ENCODE assay signal across 9 cellular contexts in genomic region chr1:34113887-34114286, GRCh38. TPM values are rescaled to one million over a fixed set of nuclear protein-coding genes. Genes with fewer than 3 reads are reported as not detected.
A peak's percentile ranks its signal among the peaks of the same experiment; 100 is the strongest.
DNase-seq lines count a peak whose midpoint lies in the region; ATAC-seq, FAIRE-seq and TF ChIP-seq lines count a peak whose summit lies in the region.
"Had no signal": no experiment of that assay in that cellular context is flagged by ENCODE, and none has a peak within 500 bp of the region (broad histone marks: within the 10 kb centered on the region; RNA-seq: fewer than 3 reads in every experiment).

No MANE protein-coding gene starts in this region.

- no peak overlapping the region for H3K9ac ChIP-seq in GM12878 (ENCODE audit: control insufficient read depth, insufficient read depth, low read length)

- 0% methylated on average over 1 of the region's 1 CpG for WGBS in GM12878 (ENCODE audit: insufficient coverage, insufficient replicate concordance, low lambda C conversion rate, missing lambda C conversion rate)
- WGBS in ovary, 3 donors, result 52 to 75% (median 70%) methylated on average over 1 of the region's 1 CpG

- no peak overlapping the region for H2AFZ ChIP-seq in GM12878 (ENCODE audit: control insufficient read depth, low read depth, low read length)

- H3K4me2 ChIP-seq in DOHH2 (ENCODE audit: low read length), result no peak overlapping the region
- no peak overlapping the region for H3K4me2 ChIP-seq in GM12878 (ENCODE audit: control insufficient read depth, insufficient read depth)

- POLR2A ChIA-PET in GM12878 (lab: Charles Lee), result no interaction called here

- in situ Hi-C loops in GM12878 (cut with MboI), result no loop called here

- peak; percentile 37 for TF ChIP-seq RAD21 in GM12878 (IDR thresholded peaks at IDR 0.05; ENCODE audit: insufficient read depth, low read depth, low read length)

- intact Hi-C loops in GM12878 (cut with micrococcal nuclease; ENCODE audit: unreplicated experiment) (no loop called here), ovary (cut with DNase I) (no loop called here)

- CTCF ChIA-PET in GM12878 (lab: Yijun Ruan, JAX), result interaction anchor here (0.7 to 2.9 kb wide), 7 partner anchors 100 to 483 kb away, joined by 3 to 21 read pairs (median 3); no protein-coding TSS in a partner anchor

- H3K9me3 ChIP-seq in DOHH2 (ENCODE audit: control insufficient read depth, insufficient read depth, low read length) (no peaks in the 10 kb centered on the region), GM12878 (replicated peaks; ENCODE audit: control insufficient read depth, insufficient read depth, low read length) (no peaks in the 10 kb centered on the region), ovary (no peaks in the 10 kb centered on the region)

- no peaks in the 10 kb centered on the region for H3K36me3 ChIP-seq in DOHH2 (ENCODE audit: control insufficient read depth, low read length)
- H3K36me3 ChIP-seq in GM12878 (ENCODE audit: control insufficient read depth in 2 of 2, insufficient read depth in 2 of 2, low read length in 1 of 2), result no peaks in the 10 kb centered on the region
- no peaks in the 10 kb centered on the region for H3K36me3 ChIP-seq in ovary

- no TSS peak for BruUV-seq in GM12878 (replicated peaks; lab: Mats Ljungman, UMichigan)

- H3K27me3 ChIP-seq in DOHH2 (ENCODE audit: control insufficient read depth, low read length) (no peaks in the 10 kb centered on the region), GM12878 (replicated peaks in 1 of 2; ENCODE audit: control insufficient read depth in 2 of 2, insufficient read depth in 2 of 2, low read length in 1 of 2) (no peaks in the 10 kb centered on the region), ovary (no peaks in the 10 kb centered on the region)

- H3K79me2 ChIP-seq in DOHH2 (ENCODE audit: control insufficient read depth, low read length), result no peaks in the 10 kb centered on the region
- H3K79me2 ChIP-seq in GM12878 (ENCODE audit: control insufficient read depth, insufficient read depth, low read length), result no peaks in the 10 kb centered on the region

- no peak for ATAC-seq in GM12878
- ATAC-seq in HG02938 (IDR thresholded peaks at IDR 0.05; ENCODE audit: unreplicated experiment), result no peak
- no peak for ATAC-seq in HG03521 (IDR thresholded peaks at IDR 0.05; ENCODE audit: unreplicated experiment)

- SMC1A ChIA-PET in GM12878 (lab: Charles Lee; ENCODE audit: uncharacterized antibody, unreplicated experiment), result interaction anchor here (1.0 to 1.3 kb wide), 3 partner anchors 49 to 562 kb away, joined by 3 read pairs; no protein-coding TSS in a partner anchor

- peak; percentile 8 for DNase-seq in MV-4-11 (lab: John Stamatoyannopoulos, UW)
- no peak for DNase-seq in GM12878 (ENCODE audit: low read depth, low spot score)
- DNase-seq in medulla oblongata (ENCODE audit: extremely low spot score), result peak; percentile 64
- no peak for DNase-seq in ovary
- no peak for DNase-seq in OCI-M2 (lab: John Stamatoyannopoulos, UW; ENCODE audit: unreplicated experiment)

- H3F3A ChIP-seq in DOHH2 (ENCODE audit: control insufficient read depth, insufficient read depth), result no peaks in the 10 kb centered on the region

- no peak for FAIRE-seq in GM12878 (lab: Jason Lieb, UNC)

- TF ChIP-seq POLR2A in GM12878 (IDR thresholded peaks at IDR 0.05; ENCODE audit: low read depth, low read length), result no peak
- TF ChIP-seq POLR2A in ovary (IDR thresholded peaks at IDR 0.05), result no peak

- TF ChIP-seq CTCF in DOHH2 (IDR thresholded peaks at IDR 0.05; ENCODE audit: low read depth, low read length, poor library complexity, severe bottlenecking), result peak; percentile 35
- peak; percentile 31 to 41 (median 39); a peak in 4 of 6 replicates for TF ChIP-seq CTCF in GM12878 (IDR thresholded peaks at IDR 0.05 in 2 of 3, conservative IDR thresholded peaks at IDR 0.05 in 1 of 3; ENCODE audit: control insufficient read depth in 2 of 3, extremely low read depth in 1 of 3, insufficient read depth in 1 of 3, low read depth in 3 of 3, low read length in 3 of 3)
- TF ChIP-seq CTCF in ovary (IDR thresholded peaks at IDR 0.05), result no peak

- H3K4me1 ChIP-seq in DOHH2 (ENCODE audit: control insufficient read depth, low read length) (peaks cover 32% of the 10 kb centered on the region), GM12878 (ENCODE audit: control insufficient read depth, insufficient read depth, low read length) (no peaks in the 10 kb centered on the region; the same call in 1 of the 2 replicates), ovary (ENCODE audit: insufficient read depth) (no peaks in the 10 kb centered on the region)

- no peaks in the 10 kb centered on the region for H4K20me1 ChIP-seq in DOHH2 (ENCODE audit: control insufficient read depth, insufficient read depth, low read depth, low read length)
- H4K20me1 ChIP-seq in GM12878 (ENCODE audit: control insufficient read depth, insufficient read depth), result no peaks in the 10 kb centered on the region

- no peaks in the 10 kb centered on the region for H3K9me2 ChIP-seq in DOHH2 (replicated peaks; ENCODE audit: control insufficient read depth, low read length)

- no peak overlapping the region for H3K27ac ChIP-seq in DOHH2 (ENCODE audit: low read depth, low read length)
- no peak overlapping the region for H3K27ac ChIP-seq in GM12878 (ENCODE audit: control insufficient read depth, insufficient read depth)
- no peak overlapping the region for H3K27ac ChIP-seq in ovary

- TF ChIP-seq EP300 in GM12878 (IDR thresholded peaks at IDR 0.05; ENCODE audit: borderline replicate concordance in 1 of 2, control insufficient read depth in 1 of 2, low read depth in 2 of 2, low read length in 2 of 2) (no peak), ovary (IDR thresholded peaks at IDR 0.05) (no peak)

- RAD21 ChIA-PET in GM12878 (lab: Charles Lee; ENCODE audit: unreplicated experiment), result interaction anchor here (2.3 kb wide), 1 partner anchor 49 kb away, joined by 6 read pairs; no protein-coding TSS in a partner anchor

- no peak overlapping the region for H3K4me3 ChIP-seq in DOHH2 (ENCODE audit: low read length)
- H3K4me3 ChIP-seq in GM12878, result no peak overlapping the region
- H3K4me3 ChIP-seq in ovary, result no peak overlapping the region

TF ChIP-seq in GM12878, 131 proteins besides CTCF, POLR2A, EP300 and RAD21:
- TF ChIP-seq ZBTB40 (IDR thresholded peaks at IDR 0.05; ENCODE audit: borderline replicate concordance) (no peak), RELA (IDR thresholded peaks at IDR 0.05; ENCODE audit: borderline replicate concordance, partially characterized antibody) (no peak), GABPA (IDR thresholded peaks at IDR 0.05; ENCODE audit: low read depth) (no peak), PAX5 (IDR thresholded peaks at IDR 0.05; ENCODE audit: borderline replicate concordance, low read depth, low read length) (no peak), MEF2B (IDR thresholded peaks at IDR 0.05; ENCODE audit: partially characterized antibody, poor library complexity, severe bottlenecking) (no peak), IKZF1 (conservative IDR thresholded peaks at IDR 0.05) (no peak), ZBED1 (IDR thresholded peaks at IDR 0.05; ENCODE audit: borderline replicate concordance) (no peak), SMC3 (IDR thresholded peaks at IDR 0.05; ENCODE audit: borderline replicate concordance, low read length) (peak; percentile 62; the same call in 1 of the 2 replicates), ZNF207 (IDR thresholded peaks at IDR 0.05; ENCODE audit: borderline replicate concordance) (no peak)

RNA-seq across cellular contexts. Expression of gene CSMD2, which starts 51.1 kb away (rescaled TPM):
- total RNA-seq in GM12878 (2013; cell fraction: nucleolus; rRNA removed), result not detected in 2 replicates
- total RNA-seq in GM12878 (2014; rRNA removed), result not detected in 2 replicates
- total RNA-seq in GM12878 (2014; rRNA removed; fragmentation: Illumina TruSeq; extraction: Trizol), result not detected in 2 replicates
- total RNA-seq in GM12878 (2021), result not detected in 2 replicates
- polyA plus RNA-seq in GM12878 (2011; ENCODE audit: low read depth), result not detected
- polyA plus RNA-seq in GM12878 (2011; rRNA removed), result under 0.01 and 0.16 TPM in 2 replicates
- 0.08 and 0.09 TPM in 2 replicates for polyA plus RNA-seq in GM12878 (2011; cell fraction: cytosol; rRNA removed)
- 0.06 and 0.07 TPM in 2 replicates for polyA plus RNA-seq in GM12878 (2011; cell fraction: nucleus; rRNA removed)
- not detected in 2 replicates for polyA plus RNA-seq in GM12878 (2012)
- polyA plus RNA-seq in GM12878 (2014; fragmentation: Illumina TruSeq; extraction: Trizol), result not detected in 2 replicates
- polyA plus RNA-seq in GM12878 (2014; fragmentation: Nextera tagmentation; extraction: Ambion mirVana), result not detected
- polyA plus RNA-seq in GM12878 (2014; rRNA removed), result not detected in 2 replicates
- not detected for polyA plus RNA-seq in GM12878 (2016; fragmentation: Nextera tagmentation; extraction: Ambion mirVana)
- under 0.01 TPM in 1 of 2 replicates, not detected in the other for polyA minus RNA-seq in GM12878 (2011; rRNA and poly(A)+ RNA removed)
- polyA minus RNA-seq in GM12878 (2011; cell fraction: cytosol; rRNA and poly(A)+ RNA removed), result not detected in 2 replicates
- polyA minus RNA-seq in GM12878 (2011; cell fraction: nucleus; rRNA and poly(A)+ RNA removed), result 0.12 TPM in 1 of 2 replicates, not detected in the other
- 1 to 10 TPM in 1 of 7 donors, under 1 TPM in 3, not detected in 3; 0.13 to 1.6 (median 0.18) TPM for total RNA-seq in ovary
- under 1 TPM; 0.04 to 0.23 TPM for polyA plus RNA-seq in ovary
- total RNA-seq: LHCN-M2 had no signal

Comparison
In these comparisons a context has a peak if more than half of its experiments do, and no peak if none do; other contexts are left out.
1. CTCF ChIP-seq: peak in DOHH2 (single experiment) and GM12878 (3 of 3); none in ovary (0 of 3).
2. DNase-seq: peak in MV-4-11 (single experiment) and medulla oblongata (single experiment); none in GM12878 (single experiment), ovary (0 of 5) and OCI-M2 (single experiment).